Comparison of ENCODE assay signal across 8 cellular contexts in the genomic region with DNA sequence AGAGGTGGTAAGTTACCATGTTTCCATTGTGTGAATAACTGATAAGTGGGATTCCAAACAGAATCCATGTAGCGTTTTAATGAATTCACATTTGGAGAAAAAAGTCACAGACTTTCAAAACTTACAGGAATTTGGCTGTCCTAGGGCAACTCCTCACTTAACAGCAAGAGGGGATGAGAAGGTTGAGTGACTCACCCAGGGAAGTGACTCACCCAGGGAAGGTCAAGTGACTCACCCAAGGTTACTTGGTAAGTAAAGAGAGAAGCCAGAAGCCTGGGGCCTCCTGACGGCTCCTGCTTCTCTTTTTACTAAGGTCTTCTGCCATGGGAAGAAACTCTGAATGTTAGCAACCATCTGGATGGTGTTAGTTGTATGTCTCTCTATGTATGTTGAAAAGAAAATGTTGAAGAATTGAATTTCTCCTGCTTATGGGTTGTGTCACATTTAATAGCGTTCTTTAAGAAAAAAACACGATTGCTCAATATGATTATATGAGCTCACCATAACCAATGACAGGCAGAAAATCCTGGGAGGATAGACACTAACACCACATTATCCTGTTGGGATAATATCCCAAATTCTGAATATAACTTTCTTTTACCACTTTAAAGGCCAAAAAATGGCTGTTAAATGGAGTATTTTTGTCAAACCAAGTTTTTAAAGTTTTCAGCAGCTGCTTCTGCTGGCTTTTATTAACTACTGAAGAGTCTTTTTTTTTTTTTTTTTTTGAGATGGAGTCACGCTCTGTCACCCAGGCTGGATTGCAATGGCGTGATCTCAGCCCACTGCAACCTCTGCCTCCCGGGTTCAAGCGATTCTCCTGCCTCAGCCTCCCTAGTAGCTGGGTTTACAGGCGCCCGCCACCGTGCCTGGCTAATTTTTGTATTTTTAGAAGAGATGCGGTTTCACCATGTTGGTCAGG.
A peak's percentile ranks its signal among the peaks of the same experiment; 100 is the strongest.
DNase-seq lines count a peak whose midpoint lies in the region; ATAC-seq and TF ChIP-seq lines count a peak whose summit lies in the region.

No MANE protein-coding gene starts in this region.

- 68% methylated on average over 12 of the region's 12 CpGs for WGBS in suprapubic skin

- peak overlapping the region; percentile 94 for H3K27ac ChIP-seq in AG04450 (ENCODE audit: low read depth, low read length)
- H3K27ac ChIP-seq in suprapubic skin, result peak overlapping the region; percentile 81

- H3K27ac Mint-ChIP-seq in activated CD4-positive, alpha-beta memory T cell treated with anti-CD3 and anti-CD28 coated beads, Interleukin-2, amount 10 ng/mL, durations not matched to agents 7 days and 5 days, result peak overlapping the region; percentile 81
- peak overlapping the region; percentile 73 for H3K27ac Mint-ChIP-seq in neural crest cell (ENCODE audit: unreplicated experiment)

- no peak for TF ChIP-seq EP300 in suprapubic skin (IDR thresholded peaks at IDR 0.05)

- TF ChIP-seq CTCF in AG04450 (IDR thresholded peaks at IDR 0.05; ENCODE audit: low read depth, low read length) (no peak), epithelial cell of proximal tubule (conservative IDR thresholded peaks at IDR 0.05; ENCODE audit: low read depth, low read length) (no peak), neural crest cell (conservative IDR thresholded peaks at IDR 0.05) (no peak), suprapubic skin (IDR thresholded peaks at IDR 0.05) (no peak)

- H3K4me3 ChIP-seq in AG04450 (ENCODE audit: low read depth, low read length), result no peak overlapping the region
- peak overlapping the region; percentile 1; the same call in 1 of the 2 replicates for H3K4me3 ChIP-seq in MG63
- H3K4me3 ChIP-seq in epithelial cell of proximal tubule (ENCODE audit: low read depth, low read length), result no peak overlapping the region
- H3K4me3 ChIP-seq in suprapubic skin, result no peak overlapping the region

- H3K4me1 Mint-ChIP-seq in activated CD4-positive, alpha-beta memory T cell treated with anti-CD3 and anti-CD28 coated beads, Interleukin-2, amount 10 ng/mL, durations not matched to agents 7 days and 5 days, result peaks cover 35% of the 10 kb centered on the region
- peaks cover 53% of the 10 kb centered on the region for H3K4me1 Mint-ChIP-seq in neural crest cell

- H3K27me3 ChIP-seq in AG04450 (ENCODE audit: control insufficient read depth, insufficient read depth, low read length) (no peaks in the 10 kb centered on the region), MG63 (no peaks in the 10 kb centered on the region), suprapubic skin (no peaks in the 10 kb centered on the region)

- DNase-seq in AG04450 (ENCODE audit: low read depth, low spot score) (peak; percentile 98), MG63 (peak; percentile 94), epithelial cell of proximal tubule (ENCODE audit: low read depth) (peak; percentile 97), neural crest cell (ENCODE audit: low read depth, low spot score) (no peak), suprapubic skin (ENCODE audit: low spot score in 2 of 2) (peak; percentile 84 to 85)
- peak; percentile 76 for DNase-seq in activated CD4-positive, alpha-beta memory T cell treated with anti-CD3 and anti-CD28 coated beads, Interleukin-2, amount 10 ng/mL, durations not matched to agents 7 days and 5 days

- H3K9me3 ChIP-seq in AG04450 (ENCODE audit: control insufficient read depth, insufficient read depth, low read length) (no peaks in the 10 kb centered on the region), MG63 (no peaks in the 10 kb centered on the region), suprapubic skin (no peaks in the 10 kb centered on the region)

- peaks cover 13% of the 10 kb centered on the region for H3K4me1 ChIP-seq in suprapubic skin

- no peaks in the 10 kb centered on the region for H3K36me3 ChIP-seq in MG63
- H3K36me3 ChIP-seq in suprapubic skin, result no peaks in the 10 kb centered on the region

- TF ChIP-seq POLR2A in suprapubic skin (IDR thresholded peaks at IDR 0.05), result no peak

- H3K9me3 Mint-ChIP-seq in activated CD4-positive, alpha-beta memory T cell treated with anti-CD3 and anti-CD28 coated beads, Interleukin-2, amount 10 ng/mL, durations not matched to agents 7 days and 5 days, result no peaks in the 10 kb centered on the region
- H3K9me3 Mint-ChIP-seq in neural crest cell, result no peaks in the 10 kb centered on the region

- H3K27me3 Mint-ChIP-seq in activated CD4-positive, alpha-beta memory T cell treated with anti-CD3 and anti-CD28 coated beads, Interleukin-2, amount 10 ng/mL, durations not matched to agents 7 days and 5 days, result no peaks in the 10 kb centered on the region
- no peaks in the 10 kb centered on the region for H3K27me3 Mint-ChIP-seq in neural crest cell (ENCODE audit: low read depth)

- POLR2A ChIA-PET in AG04450 (lab: Yijun Ruan, JAX), result interaction anchor here (0.5 to 1.9 kb wide), 10 partner anchors 9 to 884 kb away, joined by 3 to 14 read pairs (median 7); a partner anchor contains a TSS
- POLR2A ChIA-PET in activated CD4-positive, alpha-beta memory T cell treated with anti-CD3 and anti-CD28 coated beads, Interleukin-2, amount 10 ng/mL, durations not matched to agents 7 days and 5 days (lab: Charles Lee), result interaction anchor here (0.5 to 1.7 kb wide), 2 partner anchors 41 to 736 kb away, joined by 4 to 5 read pairs; no protein-coding TSS in a partner anchor

- CTCF ChIA-PET in AG04450 (lab: Charles Lee), result interaction anchor here (0.7 to 1.9 kb wide), 3 partner anchors 68 to 477 kb away, joined by 3 to 5 read pairs (median 3); no protein-coding TSS in a partner anchor
- CTCF ChIA-PET in activated CD4-positive, alpha-beta memory T cell treated with anti-CD3 and anti-CD28 coated beads, Interleukin-2, amount 10 ng/mL, durations not matched to agents 7 days and 5 days (lab: Charles Lee), result interaction anchor here (0.7 to 1.7 kb wide), 2 partner anchors 742 to 891 kb away, joined by 3 read pairs; no protein-coding TSS in a partner anchor

- H3K4me3 Mint-ChIP-seq in activated CD4-positive, alpha-beta memory T cell treated with anti-CD3 and anti-CD28 coated beads, Interleukin-2, amount 10 ng/mL, durations not matched to agents 7 days and 5 days, result no peak overlapping the region
- peak overlapping the region; percentile 38 for H3K4me3 Mint-ChIP-seq in neural crest cell

- H3K36me3 Mint-ChIP-seq in activated CD4-positive, alpha-beta memory T cell treated with anti-CD3 and anti-CD28 coated beads, Interleukin-2, amount 10 ng/mL, durations not matched to agents 7 days and 5 days (ENCODE audit: low read depth), result peaks cover 5% of the 10 kb centered on the region
- H3K36me3 Mint-ChIP-seq in neural crest cell (ENCODE audit: low read depth), result no peaks in the 10 kb centered on the region

- ATAC-seq in GM21526 (IDR thresholded peaks at IDR 0.05; ENCODE audit: low FRiP score, unreplicated experiment) (peak; percentile 38), GM21737 (IDR thresholded peaks at IDR 0.05; ENCODE audit: unreplicated experiment) (no peak)
